8 cellular contexts compared by ENCODE assay signal in genomic region chr16:31305219-31305618, GRCh38. TPM values are rescaled to one million over a fixed set of nuclear protein-coding genes. Genes with fewer than 3 reads are reported as not detected.
"Had no signal": no experiment of that assay in that cellular context is flagged by ENCODE, and none has a peak within 500 bp of the region (broad histone marks: within the 10 kb centered on the region; RNA-seq: fewer than 3 reads in every experiment).

No MANE protein-coding gene starts in this region.

- DNase-seq: GM23248, GOT3, H7, HFFc6 had no signal

- ATAC-seq: HCT116, HepG2 had no signal

- H3K36me3 ChIP-seq: HAP-1 had no signal

- H2AFZ ChIP-seq: GM23248 had no signal

- H3K4me3 ChIP-seq: GM23248, HAP-1 had no signal

- H3K4me1 ChIP-seq: HAP-1 had no signal

- H3K27ac ChIP-seq: GM23248, HL-60 had no signal

- H3K9ac ChIP-seq: GM23248 had no signal

- FAIRE-seq: HepG2 had no signal

- H3K9me3 ChIP-seq: HAP-1 had no signal

RNA-seq across cellular contexts. Expression of gene ITGAM, which starts 45.4 kb away (rescaled TPM):
- total RNA-seq: GM23248, H7, HFFc6 had no signal
- polyA plus RNA-seq: GM23248 had no signal

RNA-seq across cellular contexts. Expression of gene ITGAX, which starts 49.8 kb away (rescaled TPM):
- total RNA-seq: GM23248, HepG2, HFFc6 had no signal
- polyA plus RNA-seq: GM23248 had no signal
